Comparison of ENCODE assay signal across 21 cellular contexts in the genomic region with DNA sequence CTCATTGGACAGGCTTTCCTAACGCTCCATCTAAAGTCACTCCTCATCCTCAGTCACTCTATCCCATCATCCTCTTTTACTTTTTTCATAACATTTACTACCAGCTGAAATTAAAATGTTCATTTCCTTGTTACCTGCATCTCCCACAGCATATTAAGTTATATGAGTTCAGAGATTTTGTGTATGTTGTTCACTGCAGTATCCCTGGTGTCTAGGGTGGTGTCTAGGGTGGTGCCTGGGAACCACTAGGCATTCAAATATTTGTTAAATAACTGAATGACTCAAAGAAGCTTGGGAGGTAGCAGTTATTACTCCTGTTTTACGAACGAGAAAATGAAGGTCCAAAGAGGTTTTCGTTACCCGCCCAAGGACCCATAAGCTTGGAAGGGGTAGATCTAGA. TPM values are rescaled to one million over a fixed set of nuclear protein-coding genes. Genes with fewer than 3 reads are reported as not detected.
DNase-seq lines count a peak whose midpoint lies in the region; ATAC-seq and TF ChIP-seq lines count a peak whose summit lies in the region.
"Had no signal": no experiment of that assay in that cellular context is flagged by ENCODE, and none has a peak within 500 bp of the region (broad histone marks: within the 10 kb centered on the region; RNA-seq: fewer than 3 reads in every experiment).

No MANE protein-coding gene starts in this region.

- H3K9me3 Mint-ChIP-seq in central memory CD8-positive, alpha-beta T cell: no peaks in the 10 kb centered on the region
- H3K9me3 Mint-ChIP-seq in neural progenitor cell: no peaks in the 10 kb centered on the region
- H3K9me3 Mint-ChIP-seq in T-cell: no peaks in the 10 kb centered on the region
- H3K9me3 Mint-ChIP-seq: CD4-positive, alpha-beta T cell; CD8-positive, alpha-beta T cell had no signal

- no peaks in the 10 kb centered on the region for H3K27me3 Mint-ChIP-seq in central memory CD8-positive, alpha-beta T cell
- H3K27me3 Mint-ChIP-seq in neural progenitor cell (ENCODE audit: insufficient read depth, low read depth) (peaks cover 3% of the 10 kb centered on the region), T-cell (no peaks in the 10 kb centered on the region)
- H3K27me3 Mint-ChIP-seq: B cell; CD4-positive, alpha-beta T cell had no signal

- H2AFZ ChIP-seq in neural progenitor cell (replicated peaks): no peak overlapping the region

- H3K79me2 ChIP-seq in neural progenitor cell (ENCODE audit: low read depth): no peaks in the 10 kb centered on the region

- peaks cover 2% of the 10 kb centered on the region for H3K36me3 Mint-ChIP-seq in central memory CD8-positive, alpha-beta T cell (ENCODE audit: insufficient read depth)
- peaks cover 3% of the 10 kb centered on the region for H3K36me3 Mint-ChIP-seq in neural progenitor cell
- peaks cover 6% of the 10 kb centered on the region for H3K36me3 Mint-ChIP-seq in T-cell
- H3K36me3 Mint-ChIP-seq: CD8-positive, alpha-beta T cell had no signal

- peak; percentile 4 for DNase-seq in HT-29 (ENCODE audit: low spot score)
- no peak for DNase-seq in central memory CD8-positive, alpha-beta T cell (ENCODE audit: low spot score in 2 of 2)
- no peak for DNase-seq in left colon
- DNase-seq in neural progenitor cell (ENCODE audit: low spot score): no peak
- no peak for DNase-seq in T-cell
- DNase-seq in AML-193 (lab: John Stamatoyannopoulos, UW): no peak
- DNase-seq in NOMO-1 treated with dmso at 0.1 percent for 144 hours (lab: John Stamatoyannopoulos, UW; ENCODE audit: unreplicated experiment): no peak
- DNase-seq: 8988T; ACHN; Caco-2; Calu3; CD4-positive, alpha-beta T cell; CD8-positive, alpha-beta T cell; DMS79 treated with DMSO at 0.1 percent for 48 hours; GF-D8 had no signal

- ATAC-seq in central memory CD8-positive, alpha-beta T cell (replicated peaks; ENCODE audit: extremely low read depth, poor library complexity, severe bottlenecking): no peak
- ATAC-seq in left colon: peak; percentile 84
- ATAC-seq in T-cell (replicated peaks in 1 of 4): no peak
- no peak for ATAC-seq in HG03025 (IDR thresholded peaks at IDR 0.05; ENCODE audit: low FRiP score, unreplicated experiment)
- ATAC-seq: CD8-positive, alpha-beta T cell; GM12878 had no signal

- POLR2A ChIA-PET in T-cell (lab: Charles Lee): no interaction called here

- no peaks in the 10 kb centered on the region for H4K20me1 ChIP-seq in neural progenitor cell (ENCODE audit: low read depth)
- H4K20me1 ChIP-seq: BLaER1 treated with 17β-estradiol and CSF1 and Interleukin-3, amounts not matched to agents 10 nM and 100 nM had no signal

- peaks cover 18% of the 10 kb centered on the region for H3K4me1 ChIP-seq in neural progenitor cell
- H3K4me1 ChIP-seq: BLaER1 treated with 17β-estradiol and CSF1 and Interleukin-3, amounts not matched to agents 10 nM and 100 nM; Caco-2 had no signal

- no peak overlapping the region for H3K4me3 Mint-ChIP-seq in central memory CD8-positive, alpha-beta T cell
- H3K4me3 Mint-ChIP-seq in neural progenitor cell: no peak overlapping the region
- H3K4me3 Mint-ChIP-seq in T-cell: no peak overlapping the region
- H3K4me3 Mint-ChIP-seq: B cell; CD4-positive, alpha-beta T cell; CD8-positive, alpha-beta T cell had no signal

- no peaks in the 10 kb centered on the region for H3F3A ChIP-seq in neural progenitor cell (ENCODE audit: low read depth)

- no peak overlapping the region for H3K9ac ChIP-seq in neural progenitor cell
- H3K9ac ChIP-seq: BLaER1 treated with 17β-estradiol and CSF1 and Interleukin-3, amounts not matched to agents 10 nM and 100 nM had no signal

- H3K9me3 ChIP-seq in neural progenitor cell (ENCODE audit: low read depth): no peaks in the 10 kb centered on the region
- H3K9me3 ChIP-seq: BLaER1 treated with 17β-estradiol and CSF1 and Interleukin-3, amounts not matched to agents 10 nM and 100 nM; Caco-2 had no signal

- CTCF ChIA-PET in T-cell (lab: Charles Lee): interaction anchor here (0.6 to 1.1 kb wide), 3 partner anchors 64 to 1630 kb away, joined by 3 to 9 read pairs (median 3); no protein-coding TSS in a partner anchor

- intact Hi-C loops in left colon (cut with DNase I, micrococcal nuclease): loop anchor here in 1 of 2 donors (5.0 to 10.0 kb wide), 2 partner anchors 465 to 1182 kb away; no protein-coding TSS in a partner anchor

- no peak overlapping the region for H3K27ac ChIP-seq in neural progenitor cell
- H3K27ac ChIP-seq: BLaER1 treated with 17β-estradiol and CSF1 and Interleukin-3, amounts not matched to agents 10 nM and 100 nM; C4-2B had no signal

- peak overlapping the region; percentile 9 for H3K27ac Mint-ChIP-seq in central memory CD8-positive, alpha-beta T cell (ENCODE audit: low read depth)
- H3K27ac Mint-ChIP-seq in neural progenitor cell (peak overlapping the region; percentile 4), T-cell (no peak overlapping the region)
- H3K27ac Mint-ChIP-seq: B cell; CD4-positive, alpha-beta T cell; CD8-positive, alpha-beta T cell had no signal

- H3K36me3 ChIP-seq in neural progenitor cell: no peaks in the 10 kb centered on the region
- H3K36me3 ChIP-seq: BLaER1 treated with 17β-estradiol and CSF1 and Interleukin-3, amounts not matched to agents 10 nM and 100 nM had no signal

- no peak overlapping the region for H3K4me2 ChIP-seq in neural progenitor cell
- H3K4me2 ChIP-seq: BLaER1 treated with 17β-estradiol and CSF1 and Interleukin-3, amounts not matched to agents 10 nM and 100 nM had no signal

- H3K4me3 ChIP-seq in neural progenitor cell: no peak overlapping the region
- H3K4me3 ChIP-seq: BLaER1 treated with 17β-estradiol and CSF1 and Interleukin-3, amounts not matched to agents 10 nM and 100 nM; GM12878 had no signal

- peaks cover 4% of the 10 kb centered on the region for H3K4me1 Mint-ChIP-seq in central memory CD8-positive, alpha-beta T cell
- peaks cover 33% of the 10 kb centered on the region for H3K4me1 Mint-ChIP-seq in neural progenitor cell
- no peaks in the 10 kb centered on the region for H3K4me1 Mint-ChIP-seq in T-cell
- H3K4me1 Mint-ChIP-seq: B cell had no signal

- no peak for TF ChIP-seq CTCF in neural progenitor cell (IDR thresholded peaks at IDR 0.05)

- no peaks in the 10 kb centered on the region for H3K27me3 ChIP-seq in neural progenitor cell
- H3K27me3 ChIP-seq: BLaER1 treated with 17β-estradiol and CSF1 and Interleukin-3, amounts not matched to agents 10 nM and 100 nM had no signal

RNA-seq across cellular contexts. Expression of a gene that starts 1.9 kb away (rescaled TPM):
- not detected in 2 replicates for total RNA-seq in HT-29 (2014; rRNA removed; shearing (Covaris generic))
- total RNA-seq in left colon (not detected), neural progenitor cell (ENCODE audit: low replicate concordance) (not detected in 2 replicates), T-cell (not detected)
- total RNA-seq: A673; B cell; Caco-2; Calu3; CD4-positive, alpha-beta T cell; CD8-positive, alpha-beta T cell; GM12878 had no signal

RNA-seq across cellular contexts. Expression of a gene that starts 46.4 kb away (rescaled TPM):
- 25.6 and 26.1 TPM in 2 replicates for total RNA-seq in HT-29 (2014; rRNA removed; shearing (Covaris generic))
- total RNA-seq in left colon: 10 to 100 TPM; 54.0 to 62.1 TPM
- total RNA-seq in neural progenitor cell (ENCODE audit: low replicate concordance): 63.0 and 141 TPM in 2 replicates
- total RNA-seq in T-cell: 10 to 100 TPM; 30.9 to 36.9 (median 33.1) TPM

RNA-seq across cellular contexts. Expression of a gene that starts 46.5 kb away (rescaled TPM):
- 3.0 and 6.3 TPM in 2 replicates for total RNA-seq in HT-29 (2014; rRNA removed; shearing (Covaris generic))
- total RNA-seq in left colon (10 to 100 TPM; 32.4 to 45.9 TPM), neural progenitor cell (ENCODE audit: low replicate concordance) (22.4 and 30.4 TPM in 2 replicates), T-cell (100 to 1,000 TPM; 110 to 231 (median 123) TPM)

Comparison
In these comparisons a context has a peak if more than half of its experiments do, and no peak if none do; other contexts are left out.
1. H3K27ac Mint-ChIP-seq: peak in central memory CD8-positive, alpha-beta T cell (single experiment) and neural progenitor cell (single experiment); none in T-cell (0 of 2).